In genomic region chr22:28773461-28773867, GRCh38 we compare ENCODE assay signal across 8 cellular contexts. TPM values are rescaled to one million over a fixed set of nuclear protein-coding genes. Genes with fewer than 3 reads are reported as not detected.
DNase-seq lines count a peak whose midpoint lies in the region; ATAC-seq, FAIRE-seq and TF ChIP-seq lines count a peak whose summit lies in the region.

No MANE protein-coding gene starts in this region.

- H3K4me1 ChIP-seq in adrenal gland (replicated peaks in 1 of 2), result peaks cover 0 to 28% of the 10 kb centered on the region in 2 donors
- H3K4me1 ChIP-seq in kidney (ENCODE audit: control insufficient read depth in 1 of 2, insufficient read depth in 1 of 2, low read depth in 1 of 2, low read length in 2 of 2), result no peaks in the 10 kb centered on the region
- peaks cover 17% of the 10 kb centered on the region for H3K4me1 ChIP-seq in suprapubic skin

- intact Hi-C loops in adrenal gland (cut with DNase I) (no loop called here), kidney (cut with DNase I) (no loop called here)

- FAIRE-seq in kidney (lab: Jason Lieb, UNC), result no peak

- H3K36me3 ChIP-seq in adrenal gland (replicated peaks in 1 of 2) (peaks cover 0 to 23% of the 10 kb centered on the region in 2 donors), kidney (ENCODE audit: control insufficient read depth in 1 of 2, insufficient read depth in 2 of 2, low read length in 2 of 2) (peaks cover 0 to 8% of the 10 kb centered on the region in 2 donors), suprapubic skin (peaks cover 18% of the 10 kb centered on the region)

- TF ChIP-seq CTCF in adrenal gland (IDR thresholded peaks at IDR 0.05) (no peak), kidney (IDR thresholded peaks at IDR 0.05; ENCODE audit: borderline replicate concordance, extremely low read depth, insufficient read depth) (no peak), suprapubic skin (IDR thresholded peaks at IDR 0.05) (no peak)

- peak; percentile 60 for DNase-seq in AG20443 (ENCODE audit: low spot score)
- no peak for DNase-seq in adrenal gland
- no peak for DNase-seq in kidney
- DNase-seq in suprapubic skin (ENCODE audit: low spot score in 2 of 2), result no peak
- DNase-seq in hepatic stellate cell (ENCODE audit: low spot score), result no peak
- no peak for DNase-seq in activated CD4-positive, alpha-beta T cell treated with anti-CD3 and anti-CD28 coated beads for 1 hour

- no peak for TF ChIP-seq POLR2A in adrenal gland (IDR thresholded peaks at IDR 0.05)
- no peak for TF ChIP-seq POLR2A in suprapubic skin (IDR thresholded peaks at IDR 0.05)

- TF ChIP-seq EP300 in suprapubic skin (IDR thresholded peaks at IDR 0.05), result no peak

- H3K9ac ChIP-seq in kidney (ENCODE audit: low read length in 2 of 2), result peak overlapping the region; percentile 61 to 84

- WGBS in adrenal gland, 4 donors, result 0 to 1% (median 1%) methylated on average over 10 of the region's 10 CpGs
- 2% methylated on average over 10 of the region's 10 CpGs for WGBS in suprapubic skin

- ATAC-seq in GM19324 (IDR thresholded peaks at IDR 0.05; ENCODE audit: low FRiP score, unreplicated experiment) (peak; percentile 28), HG03460 (IDR thresholded peaks at IDR 0.05; ENCODE audit: unreplicated experiment) (peak; percentile 18)

- H3K4me3 ChIP-seq in adrenal gland, result peak overlapping the region in 3 of 4 donors; percentile 3 to 97 (median 75)
- peak overlapping the region; percentile 70 to 87 for H3K4me3 ChIP-seq in kidney (ENCODE audit: low read length in 2 of 2)
- H3K4me3 ChIP-seq in suprapubic skin, result peak overlapping the region; percentile 95

- H3K27me3 ChIP-seq in adrenal gland (no peaks in the 10 kb centered on the region), suprapubic skin (no peaks in the 10 kb centered on the region)

- H3K27ac ChIP-seq in adrenal gland (peak overlapping the region; percentile 56 to 100 (median 98)), kidney (ENCODE audit: low read depth in 2 of 2, low read length in 2 of 2) (peak overlapping the region; percentile 73 to 98), suprapubic skin (peak overlapping the region; percentile 99)

- H3K9me3 ChIP-seq in adrenal gland (replicated peaks in 1 of 3), result no peaks in the 10 kb centered on the region
- H3K9me3 ChIP-seq in kidney (ENCODE audit: control insufficient read depth in 1 of 2, low read length in 2 of 2), result no peaks in the 10 kb centered on the region
- H3K9me3 ChIP-seq in suprapubic skin, result no peaks in the 10 kb centered on the region

RNA-seq across cellular contexts. Expression of gene CCDC117, which starts 1.0 kb away (rescaled TPM):
- total RNA-seq in adrenal gland (10 to 100 TPM; 16.3 to 31.0 (median 23.1) TPM), kidney (16.8 TPM), suprapubic skin (10 to 100 TPM; 12.0 to 21.2 (median 16.6) TPM)
- polyA plus RNA-seq in adrenal gland (10 to 100 TPM in 2 of 3 donors, 1 to 10 TPM in 1; 9.0 to 38.0 (median 13.1) TPM), kidney (ENCODE audit: insufficient read depth, low read depth, low replicate concordance) (8.7 TPM)

RNA-seq across cellular contexts. Expression of gene XBP1, which starts 26.9 kb away (rescaled TPM):
- total RNA-seq in adrenal gland (100 to 1,000 TPM in 7 of 8 donors, 10 to 100 TPM in 1; 70.7 to 393 (median 168) TPM), kidney (220 TPM), suprapubic skin (100 to 1,000 TPM; 220 to 305 (median 237) TPM)
- polyA plus RNA-seq in adrenal gland (100 to 1,000 TPM in 1 of 3 donors, 10 to 100 TPM in 2; 31.2 to 250 (median 42.2) TPM), kidney (ENCODE audit: insufficient read depth, low read depth, low replicate concordance) (114 TPM)

RNA-seq across cellular contexts. Expression of gene HSCB, which starts 31.6 kb away (rescaled TPM):
- total RNA-seq in adrenal gland, result 10 to 100 TPM; 19.7 to 48.2 (median 27.4) TPM
- 10 to 100 TPM; 29.4 to 31.7 (median 29.8) TPM for polyA plus RNA-seq in adrenal gland
- 13.2 TPM for total RNA-seq in kidney
- 32.1 TPM for polyA plus RNA-seq in kidney (ENCODE audit: insufficient read depth, low read depth, low replicate concordance)
- 10 to 100 TPM; 14.2 to 28.1 (median 20.5) TPM for total RNA-seq in suprapubic skin

RNA-seq across cellular contexts. Expression of gene CHEK2, which starts 31.8 kb away (rescaled TPM):
- total RNA-seq in adrenal gland (10 to 100 TPM in 3 of 8 donors, 1 to 10 TPM in 5; 3.2 to 20.1 (median 9.1) TPM), kidney (10.1 TPM), suprapubic skin (10 to 100 TPM in 2 of 4 donors, 1 to 10 TPM in 2; 6.1 to 14.8 (median 10.0) TPM)
- polyA plus RNA-seq in adrenal gland (10 to 100 TPM; 18.8 to 31.0 (median 23.1) TPM), kidney (ENCODE audit: insufficient read depth, low read depth, low replicate concordance) (4.6 TPM)
